Comparison of ENCODE assay signal across 12 cellular contexts in the genomic region with DNA sequence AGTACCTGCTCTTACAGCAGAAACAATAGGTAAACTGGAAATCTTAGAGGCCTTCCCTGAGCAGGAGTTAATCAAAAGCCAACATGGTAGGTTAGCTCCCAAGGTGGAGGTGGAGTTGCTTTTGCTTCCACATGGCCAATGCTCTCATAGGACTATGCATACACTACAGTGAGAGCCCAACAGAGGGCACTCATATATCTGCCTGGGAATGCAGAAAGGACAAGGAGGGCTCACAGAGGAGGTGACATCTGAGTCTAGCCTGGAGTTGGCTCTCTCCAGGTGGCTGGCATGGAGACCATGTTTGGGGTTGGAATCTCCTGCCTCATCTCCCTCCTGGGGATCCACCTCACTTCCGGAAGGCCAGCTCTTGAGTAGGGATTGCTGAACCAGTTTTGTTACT. TPM values are rescaled to one million over a fixed set of nuclear protein-coding genes. Genes with fewer than 3 reads are reported as not detected.
DNase-seq lines count a peak whose midpoint lies in the region; ATAC-seq and TF ChIP-seq lines count a peak whose summit lies in the region.
"Had no signal": no experiment of that assay in that cellular context is flagged by ENCODE, and none has a peak within 500 bp of the region (broad histone marks: within the 10 kb centered on the region; RNA-seq: fewer than 3 reads in every experiment).

No MANE protein-coding gene starts in this region.

- H3K27me3 ChIP-seq in H9 (ENCODE audit: insufficient read depth, low read length): no peaks in the 10 kb centered on the region
- H3K27me3 ChIP-seq: ovary had no signal

- H3K79me2 ChIP-seq in H9 (ENCODE audit: insufficient read depth, low read length): no peaks in the 10 kb centered on the region; the same call in 1 of the 2 replicates

- H3K9ac ChIP-seq in H9 (ENCODE audit: extremely low read depth, insufficient read length, low read length): no peak overlapping the region

- H3K9me3 ChIP-seq in H9 (ENCODE audit: control insufficient read depth, low read depth, low read length): no peaks in the 10 kb centered on the region
- H3K9me3 ChIP-seq: left ventricle myocardium inferior, ovary had no signal

- H3K36me3 Mint-ChIP-seq in H9 (ENCODE audit: insufficient read depth in 1 of 3, low read depth in 3 of 3): peaks cover 0 to 1% (median 0%) of the 10 kb centered on the region in 3 experiments; a peak in 1 of 7 replicates

- no peak overlapping the region for H3K4ac ChIP-seq in H9 (ENCODE audit: low read depth, low read length)

- H2BK120ac ChIP-seq in H9 (ENCODE audit: low read depth, low read length, poor library complexity, severe bottlenecking): no peak overlapping the region

- no peak overlapping the region for H3K27ac Mint-ChIP-seq in H9
- H3K27ac Mint-ChIP-seq: activated T-cell treated with anti-CD3 and anti-CD28 coated beads, Interleukin-2, amount 50 U/mL, for 72 hours had no signal

- H2AK5ac ChIP-seq in H9 (ENCODE audit: insufficient read length, low read length): no peak overlapping the region

- H3K4me1 Mint-ChIP-seq in H9: peaks cover 12 to 18% of the 10 kb centered on the region in 2 experiments

- H4K20me1 ChIP-seq in H9 (ENCODE audit: control insufficient read depth, insufficient read depth, insufficient read length): no peaks in the 10 kb centered on the region

- no CpG with 5 or more reads among the region's 1 CpG for WGBS in H9 (ENCODE audit: extremely low coverage, insufficient read length, low lambda C conversion rate)

- DNase-seq in DMS79 treated with DMSO at 0.1 percent for 48 hours (lab: John Stamatoyannopoulos, UW) (peak; percentile 78), H9 (peak; percentile 39), OCI-M1 (lab: John Stamatoyannopoulos, UW) (peak; percentile 11), kidney glomerular epithelial cell (lab: John Stamatoyannopoulos, UW) (peak; percentile 2), head of caudate nucleus (no peak)
- DNase-seq: activated T-cell treated with anti-CD3 and anti-CD28 coated beads, Interleukin-2, amount 50 U/mL, for 72 hours; GOT3; left ventricle myocardium inferior; ovary had no signal

- peaks cover 0 to 8% of the 10 kb centered on the region in 2 experiments; a peak in 4 of 5 replicates for H3K9me3 Mint-ChIP-seq in H9

- no peak overlapping the region for H3T11ph ChIP-seq in H9 (ENCODE audit: low read length)

- H4K5ac ChIP-seq in H9 (ENCODE audit: insufficient read length, low read depth, low read length): no peak overlapping the region

- no peak overlapping the region for H4K8ac ChIP-seq in H9 (replicated peaks; ENCODE audit: insufficient read length, low read depth, low read length)

- no peak overlapping the region for H3K14ac ChIP-seq in H9 (ENCODE audit: insufficient read depth, low read length)

- H3K23ac ChIP-seq in H9 (ENCODE audit: insufficient read length, low read depth, low read length): no peak overlapping the region

- H3K4me3 Mint-ChIP-seq in H9: no peak overlapping the region
- H3K4me3 Mint-ChIP-seq: activated T-cell treated with anti-CD3 and anti-CD28 coated beads, Interleukin-2, amount 50 U/mL, for 72 hours had no signal

- no peak overlapping the region for H4K91ac ChIP-seq in H9 (ENCODE audit: insufficient read length, low read depth, low read length)

- no peak overlapping the region for H3K56ac ChIP-seq in H9 (ENCODE audit: insufficient read length, low read depth, low read length)

- H2BK15ac ChIP-seq in H9 (ENCODE audit: low read depth, low read length): no peak overlapping the region

- no peak overlapping the region for H3K18ac ChIP-seq in H9 (ENCODE audit: insufficient read length, low read depth, low read length)

- no peak overlapping the region for H3K27ac ChIP-seq in H9 (ENCODE audit: insufficient read length, low read depth, low read length)
- H3K27ac ChIP-seq: left ventricle myocardium inferior, ovary, RWPE1 had no signal

- peak; percentile 55 for TF ChIP-seq CTCF in H9 (conservative IDR thresholded peaks at IDR 0.05)

- H3K79me1 ChIP-seq in H9 (ENCODE audit: insufficient read depth, low read depth, low read length, poor library complexity, severe bottlenecking): no peaks in the 10 kb centered on the region

- H2BK20ac ChIP-seq in H9 (ENCODE audit: low read depth, low read length, poor library complexity, severe bottlenecking): no peak overlapping the region

- intact Hi-C loops in head of caudate nucleus (cut with DNase I): no loop called here

- no peaks in the 10 kb centered on the region for H3K23me2 ChIP-seq in H9 (ENCODE audit: insufficient read length, low read depth, low read length, poor library complexity, severe bottlenecking)

- H3K27me3 Mint-ChIP-seq in H9 (ENCODE audit: low read depth): peaks cover 2% of the 10 kb centered on the region; the same call in 1 of the 2 replicates

- ATAC-seq in HG02884 (IDR thresholded peaks at IDR 0.05; ENCODE audit: unreplicated experiment) (no peak), HG02981 (IDR thresholded peaks at IDR 0.05; ENCODE audit: unreplicated experiment) (no peak)
- ATAC-seq: activated T-cell treated with anti-CD3 and anti-CD28 coated beads, Interleukin-2, amount 50 U/mL, for 72 hours had no signal

- H2AFZ ChIP-seq in H9 (ENCODE audit: low read length): no peak overlapping the region

- H2BK5ac ChIP-seq in H9 (ENCODE audit: insufficient read length, low read length): no peak overlapping the region

- no peak overlapping the region for H3K4me2 ChIP-seq in H9 (ENCODE audit: insufficient read depth, insufficient read length, low read length)

- no peak overlapping the region for H2BK12ac ChIP-seq in H9 (ENCODE audit: insufficient read length, low read depth, low read length)

- peaks cover 2% of the 10 kb centered on the region; the same call in 1 of the 2 replicates for H3K4me1 ChIP-seq in H9 (ENCODE audit: insufficient read depth, low read length)
- H3K4me1 ChIP-seq: left ventricle myocardium inferior had no signal

RNA-seq across cellular contexts. Expression of gene ATP8A2, which starts 34.6 kb away (rescaled TPM):
- total RNA-seq in H9 (2021): 16.3 and 18.2 TPM in 2 replicates

Comparison
In these comparisons a context has a peak if more than half of its experiments do, and no peak if none do; other contexts are left out.
1. DNase-seq: peak in DMS79 treated with DMSO at 0.1 percent for 48 hours (single experiment), H9 (single experiment), OCI-M1 (single experiment) and kidney glomerular epithelial cell (single experiment); none in head of caudate nucleus (0 of 42).